In the genomic region with DNA sequence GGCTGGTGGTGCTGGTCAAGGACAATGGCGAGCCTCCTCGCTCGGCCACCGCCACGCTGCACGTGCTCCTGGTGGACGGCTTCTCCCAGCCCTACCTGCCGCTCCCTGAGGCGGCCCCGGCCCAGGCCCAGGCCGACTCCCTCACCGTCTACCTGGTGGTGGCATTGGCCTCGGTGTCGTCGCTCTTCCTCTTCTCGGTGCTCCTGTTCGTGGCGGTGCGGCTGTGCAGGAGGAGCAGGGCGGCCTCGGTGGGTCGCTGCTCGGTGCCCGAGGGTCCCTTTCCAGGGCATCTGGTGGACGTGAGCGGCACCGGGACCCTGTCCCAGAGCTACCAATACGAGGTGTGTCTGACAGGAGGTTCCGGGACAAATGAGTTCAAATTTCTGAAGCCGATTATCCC, we compare ENCODE assay signal across 10 cellular contexts. TPM values are rescaled to one million over a fixed set of nuclear protein-coding genes. Genes with fewer than 3 reads are reported as not detected.
"Had no signal": no experiment of that assay in that cellular context is flagged by ENCODE, and none has a peak within 500 bp of the region (broad histone marks: within the 10 kb centered on the region; RNA-seq: fewer than 3 reads in every experiment).

No MANE protein-coding gene starts in this region.

RNA-seq across cellular contexts. Expression of gene PCDHB14, which starts 2.3 kb away (rescaled TPM):
- total RNA-seq: activated naive CD4-positive, alpha-beta T cell treated with anti-CD3 and anti-CD28 coated beads for 36 hours; activated naive CD4-positive, alpha-beta T cell treated with anti-CD3 and anti-CD28 coated beads, Interleukin-2, amount 50 U/mL, for 72 hours; activated naive CD8-positive, alpha-beta T cell treated with anti-CD3 and anti-CD28 coated beads for 36 hours; activated T-cell treated with anti-CD3 and anti-CD28 coated beads, Interleukin-2, amount 50 U/mL, for 72 hours; activated T-helper 1 cell treated with anti-CD3 and anti-CD28 coated beads, Interleukin-12 subunit alpha, Interleukin-12 subunit beta, Interleukin-2, Interleukin-4 antibody, amounts not matched to agents 30 ng/mL and 10 ng/mL and 1 ng/mL, durations not matched to agents 14 hours and 24 hours and 36 hours; activated T-helper 17 cell treated with anti-CD3 and anti-CD28 coated beads, Interleukin-2, amount 50 U/mL, for 72 hours; activated T-helper 2 cell treated with anti-CD3 and anti-CD28 coated beads, Interferon-gamma antibody, Interleukin-2, Interleukin-4, amounts not matched to agents 10 μg/mL and 5 μg/mL and 100 μg/mL, durations not matched to agents 14 hours and 24 hours and 36 hours had no signal

RNA-seq across cellular contexts. Expression of gene PCDHB13, which starts 11.7 kb away (rescaled TPM):
- total RNA-seq: activated naive CD4-positive, alpha-beta T cell treated with anti-CD3 and anti-CD28 coated beads for 36 hours; activated naive CD4-positive, alpha-beta T cell treated with anti-CD3 and anti-CD28 coated beads, Interleukin-2, amount 50 U/mL, for 72 hours; activated naive CD8-positive, alpha-beta T cell treated with anti-CD3 and anti-CD28 coated beads for 36 hours; activated naive CD8-positive, alpha-beta T cell treated with anti-CD3 and anti-CD28 coated beads, Interleukin-2, amount 10 ng/mL, durations not matched to agents 7 days and 5 days; activated T-cell treated with anti-CD3 and anti-CD28 coated beads, Interleukin-2, amount 50 U/mL, for 72 hours; activated T-helper 1 cell treated with anti-CD3 and anti-CD28 coated beads, Interleukin-12 subunit alpha, Interleukin-12 subunit beta, Interleukin-2, Interleukin-4 antibody, amounts not matched to agents 30 ng/mL and 10 ng/mL and 1 ng/mL, durations not matched to agents 14 hours and 24 hours and 36 hours; bronchial epithelial cell had no signal

RNA-seq across cellular contexts. Expression of gene PCDHB12, which starts 16.9 kb away (rescaled TPM):
- total RNA-seq: activated naive CD4-positive, alpha-beta T cell treated with anti-CD3 and anti-CD28 coated beads for 36 hours; activated naive CD4-positive, alpha-beta T cell treated with anti-CD3 and anti-CD28 coated beads, Interleukin-2, amount 50 U/mL, for 72 hours; activated naive CD8-positive, alpha-beta T cell treated with anti-CD3 and anti-CD28 coated beads for 36 hours; activated naive CD8-positive, alpha-beta T cell treated with anti-CD3 and anti-CD28 coated beads, Interleukin-2, amount 10 ng/mL, durations not matched to agents 7 days and 5 days; activated T-cell treated with anti-CD3 and anti-CD28 coated beads, Interleukin-2, amount 50 U/mL, for 4 hours; activated T-cell treated with anti-CD3 and anti-CD28 coated beads, Interleukin-2, amount 50 U/mL, for 72 hours; activated T-helper 1 cell treated with anti-CD3 and anti-CD28 coated beads, Interleukin-12 subunit alpha, Interleukin-12 subunit beta, Interleukin-2, Interleukin-4 antibody, amounts not matched to agents 30 ng/mL and 10 ng/mL and 1 ng/mL, durations not matched to agents 14 hours and 24 hours and 36 hours; activated T-helper 17 cell treated with anti-CD3 and anti-CD28 coated beads, Interleukin-2, amount 50 U/mL, for 72 hours; activated T-helper 2 cell treated with anti-CD3 and anti-CD28 coated beads, Interferon-gamma antibody, Interleukin-2, Interleukin-4, amounts not matched to agents 10 μg/mL and 5 μg/mL and 100 μg/mL, durations not matched to agents 14 hours and 24 hours and 36 hours; bronchial epithelial cell had no signal

RNA-seq across cellular contexts. Expression of gene PCDHB15, which starts 19.8 kb away (rescaled TPM):
- total RNA-seq: activated naive CD4-positive, alpha-beta T cell treated with anti-CD3 and anti-CD28 coated beads for 36 hours; activated naive CD4-positive, alpha-beta T cell treated with anti-CD3 and anti-CD28 coated beads, Interleukin-2, amount 50 U/mL, for 72 hours; activated naive CD8-positive, alpha-beta T cell treated with anti-CD3 and anti-CD28 coated beads for 36 hours; activated T-cell treated with anti-CD3 and anti-CD28 coated beads, Interleukin-2, amount 50 U/mL, for 72 hours; activated T-helper 1 cell treated with anti-CD3 and anti-CD28 coated beads, Interleukin-12 subunit alpha, Interleukin-12 subunit beta, Interleukin-2, Interleukin-4 antibody, amounts not matched to agents 30 ng/mL and 10 ng/mL and 1 ng/mL, durations not matched to agents 14 hours and 24 hours and 36 hours; activated T-helper 17 cell treated with anti-CD3 and anti-CD28 coated beads, Interleukin-2, amount 50 U/mL, for 72 hours; activated T-helper 2 cell treated with anti-CD3 and anti-CD28 coated beads, Interferon-gamma antibody, Interleukin-2, Interleukin-4, amounts not matched to agents 10 μg/mL and 5 μg/mL and 100 μg/mL, durations not matched to agents 14 hours and 24 hours and 36 hours had no signal

RNA-seq across cellular contexts. Expression of gene PCDHB11, which starts 26.0 kb away (rescaled TPM):
- total RNA-seq: activated naive CD4-positive, alpha-beta T cell treated with anti-CD3 and anti-CD28 coated beads for 36 hours; activated naive CD4-positive, alpha-beta T cell treated with anti-CD3 and anti-CD28 coated beads, Interleukin-2, amount 50 U/mL, for 72 hours; activated naive CD8-positive, alpha-beta T cell treated with anti-CD3 and anti-CD28 coated beads for 36 hours; activated naive CD8-positive, alpha-beta T cell treated with anti-CD3 and anti-CD28 coated beads, Interleukin-2, amount 10 ng/mL, durations not matched to agents 7 days and 5 days; activated T-cell treated with anti-CD3 and anti-CD28 coated beads, Interleukin-2, amount 50 U/mL, for 4 hours; activated T-cell treated with anti-CD3 and anti-CD28 coated beads, Interleukin-2, amount 50 U/mL, for 72 hours; activated T-helper 1 cell treated with anti-CD3 and anti-CD28 coated beads, Interleukin-12 subunit alpha, Interleukin-12 subunit beta, Interleukin-2, Interleukin-4 antibody, amounts not matched to agents 30 ng/mL and 10 ng/mL and 1 ng/mL, durations not matched to agents 14 hours and 24 hours and 36 hours; activated T-helper 17 cell treated with anti-CD3 and anti-CD28 coated beads, Interleukin-2, amount 50 U/mL, for 72 hours; activated T-helper 2 cell treated with anti-CD3 and anti-CD28 coated beads, Interferon-gamma antibody, Interleukin-2, Interleukin-4, amounts not matched to agents 10 μg/mL and 5 μg/mL and 100 μg/mL, durations not matched to agents 14 hours and 24 hours and 36 hours had no signal
